Comparison of ENCODE assay signal across 7 cellular contexts in genomic region chr2:231395188-231396057, GRCh38. TPM values are rescaled to one million over a fixed set of nuclear protein-coding genes. Genes with fewer than 3 reads are reported as not detected.
DNase-seq lines count a peak whose midpoint lies in the region; ATAC-seq and TF ChIP-seq lines count a peak whose summit lies in the region.

Gene B3GNT7, plus strand, starts transcription at chr2:231395710. Its CDS starts 94 bp downstream, at chr2:231395804.

- TF ChIP-seq CTCF in hepatocyte (IDR thresholded peaks at IDR 0.05; ENCODE audit: poor library complexity), result no peak

- WGBS in hepatocyte (ENCODE audit: low lambda C conversion rate, missing lambda C conversion rate), result 15% methylated on average over 23 of the region's 95 CpGs

- ATAC-seq in GM21447 (IDR thresholded peaks at IDR 0.05; ENCODE audit: unreplicated experiment), result peak; percentile 11
- peak; percentile 7 to 12 for ATAC-seq in stimulated activated naive B cell treated with anti-CD40 and anti-IgM and Interleukin-4, amounts not matched to agents 10 μg/mL and 1 μg/mL and 100 μg/mL, for 72 hours (replicated peaks)
- ATAC-seq in HG03521 (IDR thresholded peaks at IDR 0.05; ENCODE audit: unreplicated experiment), result no peak

- H2AFZ ChIP-seq in hepatocyte, result peak within 1 kb of the TSS; percentile 56

- no peak within 1 kb of the TSS for H3K27ac ChIP-seq in hepatocyte

- peak within 1 kb of the TSS; percentile 84 for H3K4me2 ChIP-seq in hepatocyte

- H3K27me3 ChIP-seq in hepatocyte, result peaks cover 13% of the 10 kb centered on the region

- no peaks in the 10 kb centered on the region for H3K36me3 ChIP-seq in hepatocyte (replicated peaks; ENCODE audit: insufficient read depth, low read depth)

- peak within 1 kb of the TSS; percentile 95 to 100 for H3K4me3 Mint-ChIP-seq in stimulated activated naive B cell treated with anti-CD40 and anti-IgM and Interleukin-4, amounts not matched to agents 10 μg/mL and 1 μg/mL and 100 μg/mL, for 72 hours

- H3K9me2 ChIP-seq in hepatocyte (replicated peaks; ENCODE audit: insufficient read depth), result no peaks in the 10 kb centered on the region

- peak within 1 kb of the TSS; percentile 100 for H3K27ac Mint-ChIP-seq in stimulated activated naive B cell treated with anti-CD40 and anti-IgM and Interleukin-4, amounts not matched to agents 10 μg/mL and 1 μg/mL and 100 μg/mL, for 72 hours

- peak within 1 kb of the TSS; percentile 64 for H3K4me3 ChIP-seq in hepatocyte

- H3K4me1 Mint-ChIP-seq in stimulated activated naive B cell treated with anti-CD40 and anti-IgM and Interleukin-4, amounts not matched to agents 10 μg/mL and 1 μg/mL and 100 μg/mL, for 72 hours, result peaks cover 53 to 86% of the 10 kb centered on the region in 2 donors

- peaks cover 15% of the 10 kb centered on the region for H3K4me1 ChIP-seq in hepatocyte (ENCODE audit: insufficient read depth)

- in situ Hi-C loops in SK-MEL-5 (cut with HindIII; ENCODE audit: low pct_unique_long_range_greater_than_20kb, low sequenced_read_pairs), result no loop called here

- no peaks in the 10 kb centered on the region for H3K9me3 ChIP-seq in hepatocyte (ENCODE audit: low read depth)

- no peaks in the 10 kb centered on the region for H3K79me2 ChIP-seq in hepatocyte

- no peaks in the 10 kb centered on the region for H4K20me1 ChIP-seq in hepatocyte (ENCODE audit: insufficient read depth, poor library complexity, severe bottlenecking)

- H3K36me3 Mint-ChIP-seq in stimulated activated naive B cell treated with anti-CD40 and anti-IgM and Interleukin-4, amounts not matched to agents 10 μg/mL and 1 μg/mL and 100 μg/mL, for 72 hours, result peaks cover 22 to 47% of the 10 kb centered on the region in 2 donors

- DNase-seq in SK-MEL-5 (ENCODE audit: low read depth, low spot score) (no peak), hepatocyte (ENCODE audit: low spot score) (peak; percentile 55), retina (no peak)
- peak; percentile 41 for DNase-seq in stimulated activated naive B cell treated with anti-CD40 and anti-IgM and Interleukin-4, amounts not matched to agents 10 μg/mL and 1 μg/mL and 100 μg/mL, for 72 hours
- DNase-seq in stimulated activated CD4-positive, alpha-beta T cell treated with anti-CD3 and anti-CD28 coated beads, Interleukin-1b, Interleukin-23, amount 100 ng/mL, for 48 hours, result no peak

- H3K9me3 Mint-ChIP-seq in stimulated activated naive B cell treated with anti-CD40 and anti-IgM and Interleukin-4, amounts not matched to agents 10 μg/mL and 1 μg/mL and 100 μg/mL, for 72 hours, result peaks cover 0 to 2% of the 10 kb centered on the region in 2 donors

- H3K27me3 Mint-ChIP-seq in stimulated activated naive B cell treated with anti-CD40 and anti-IgM and Interleukin-4, amounts not matched to agents 10 μg/mL and 1 μg/mL and 100 μg/mL, for 72 hours, result no peaks in the 10 kb centered on the region

RNA-seq across cellular contexts. Expression of gene B3GNT7, which starts in this region (rescaled TPM):
- 20.2 and 21.5 TPM in 2 replicates for total RNA-seq in SK-MEL-5 (2014; rRNA removed; shearing (Covaris generic))
- 55.6 and 64.5 TPM in 2 replicates for polyA plus RNA-seq in SK-MEL-5 (2015; cell fraction: cytosol; rRNA removed)
- 25.3 and 38.7 TPM in 2 replicates for polyA plus RNA-seq in SK-MEL-5 (2015; cell fraction: nucleus; rRNA removed)
- total RNA-seq in hepatocyte, result 4.0 and 6.2 TPM in 2 replicates
- polyA plus RNA-seq in hepatocyte, result 2.3 and 4.3 TPM in 2 replicates

Comparison
In these comparisons a context has a peak if more than half of its experiments do, and no peak if none do; other contexts are left out.
1. DNase-seq: peak in hepatocyte (single experiment) and stimulated activated naive B cell treated with anti-CD40 and anti-IgM and Interleukin-4, amounts not matched to agents 10 μg/mL and 1 μg/mL and 100 μg/mL, for 72 hours (single experiment); none in SK-MEL-5 (single experiment), stimulated activated CD4-positive, alpha-beta T cell treated with anti-CD3 and anti-CD28 coated beads, Interleukin-1b, Interleukin-23, amount 100 ng/mL, for 48 hours (single experiment) and retina (single experiment).